ENCODE assay signal across 22 cellular contexts in genomic region chr2:22110244-22110651, GRCh38.
DNase-seq lines count a peak whose midpoint lies in the region; ATAC-seq, FAIRE-seq and TF ChIP-seq lines count a peak whose summit lies in the region.
"Had no signal": no experiment of that assay in that cellular context is flagged by ENCODE, and none has a peak within 500 bp of the region (broad histone marks: within the 10 kb centered on the region; RNA-seq: fewer than 3 reads in every experiment).

No MANE protein-coding gene starts in this region.

- H2BK5ac ChIP-seq in mesenchymal stem cell (ENCODE audit: low read depth, low read length, poor library complexity, severe bottlenecking), result no peak overlapping the region

- no peaks in the 10 kb centered on the region for H3K27me3 Mint-ChIP-seq in stimulated activated naive CD8-positive, alpha-beta T cell treated with anti-CD3 and anti-CD28 coated beads, Interleukin-15, amount 100 ng/mL, for 72 hours
- H3K27me3 Mint-ChIP-seq: CD4-positive, CD25-positive, alpha-beta regulatory T cell; naive thymus-derived CD4-positive, alpha-beta T cell had no signal

- no peak overlapping the region for H3K23ac ChIP-seq in mesenchymal stem cell (ENCODE audit: low read length in 2 of 2)

- POLR2A ChIA-PET in A673 (lab: Charles Lee; ENCODE audit: low non-redundant PET), result no interaction called here

- H2BK12ac ChIP-seq in mesenchymal stem cell (ENCODE audit: low read length in 2 of 2), result no peak overlapping the region

- no peak overlapping the region for H4K91ac ChIP-seq in mesenchymal stem cell (ENCODE audit: low read length)

- no peak overlapping the region for H2AK5ac ChIP-seq in mesenchymal stem cell (ENCODE audit: low read length, severe bottlenecking)

- no TSS peak for BruUV-seq in A673 (replicated peaks; lab: Mats Ljungman, UMichigan)

- DNase-seq in A673 (ENCODE audit: low spot score), result peak; percentile 21
- DNase-seq in M059J (ENCODE audit: low read depth), result peak; percentile 4
- DNase-seq in SK-N-DZ (ENCODE audit: low spot score), result peak; percentile 32
- DNase-seq in mesenchymal stem cell, result peak; percentile 1
- DNase-seq in stimulated activated naive CD8-positive, alpha-beta T cell treated with anti-CD3 and anti-CD28 coated beads, Interleukin-15, amount 100 ng/mL, for 72 hours, result no peak
- no peak for DNase-seq in NCI-H2081 treated with DMSO at 0.1 percent for 48 hours (lab: John Stamatoyannopoulos, UW)
- DNase-seq in SIG-M5 (lab: John Stamatoyannopoulos, UW), result no peak
- DNase-seq in kidney, result no peak
- DNase-seq: activated CD8-positive, alpha-beta memory T cell treated with anti-CD3 and anti-CD28 coated beads for 24 hours; activated naive CD4-positive, alpha-beta T cell treated with Interleukin-2 at 50 U/mL for 16 hours; activated T-cell treated with anti-CD3 and anti-CD28 coated beads, Interleukin-2, amount 50 U/mL, for 4 hours; CD4-positive, CD25-positive, alpha-beta regulatory T cell; GF-D8; KG1; left cardiac atrium; naive thymus-derived CD4-positive, alpha-beta T cell; NCI-H1930; NCI-H524 treated with DMSO at 0.1 percent for 48 hours; ovary had no signal

- no peak overlapping the region for H3K18ac ChIP-seq in mesenchymal stem cell (ENCODE audit: low read depth in 1 of 2, low read length in 2 of 2)

- no peaks in the 10 kb centered on the region for H3K4me1 Mint-ChIP-seq in stimulated activated naive CD8-positive, alpha-beta T cell treated with anti-CD3 and anti-CD28 coated beads, Interleukin-15, amount 100 ng/mL, for 72 hours
- H3K4me1 Mint-ChIP-seq: CD4-positive, CD25-positive, alpha-beta regulatory T cell; naive thymus-derived CD4-positive, alpha-beta T cell had no signal

- H3K27me3 ChIP-seq in A673 (replicated peaks; ENCODE audit: insufficient read depth, low read depth, low read length, poor library complexity), result no peaks in the 10 kb centered on the region
- H3K27me3 ChIP-seq in mesenchymal stem cell (ENCODE audit: control insufficient read depth in 1 of 2, insufficient read depth in 1 of 2, low read length in 2 of 2), result no peaks in the 10 kb centered on the region
- H3K27me3 ChIP-seq: ovary had no signal

- no peaks in the 10 kb centered on the region for H3K36me3 ChIP-seq in A673 (ENCODE audit: insufficient read depth, low read length, poor library complexity, severe bottlenecking)
- no peaks in the 10 kb centered on the region for H3K36me3 ChIP-seq in mesenchymal stem cell (ENCODE audit: control insufficient read depth in 1 of 2, insufficient read depth in 2 of 2, low read depth in 1 of 2, low read length in 2 of 2)
- no peaks in the 10 kb centered on the region for H3K36me3 ChIP-seq in kidney (ENCODE audit: control insufficient read depth in 1 of 2, insufficient read depth in 2 of 2, low read length in 2 of 2)
- H3K36me3 ChIP-seq: ovary had no signal

- intact Hi-C loops in A673 (cut with micrococcal nuclease; ENCODE audit: unreplicated experiment), result no loop called here
- intact Hi-C loops in kidney (cut with DNase I), result no loop called here

- H3K9me3 ChIP-seq in A673 (ENCODE audit: low read depth, low read length, poor library complexity, severe bottlenecking) (peaks cover 2% of the 10 kb centered on the region), mesenchymal stem cell (ENCODE audit: control insufficient read depth, low read length) (peaks cover 6% of the 10 kb centered on the region), kidney (ENCODE audit: control insufficient read depth in 1 of 2, low read length in 2 of 2) (no peaks in the 10 kb centered on the region)
- H3K9me3 ChIP-seq: ovary had no signal

- H3K4me3 ChIP-seq in A673 (ENCODE audit: low read depth, low read length, poor library complexity, severe bottlenecking) (no peak overlapping the region), mesenchymal stem cell (ENCODE audit: insufficient read depth in 1 of 2, low read depth in 1 of 2, low read length in 2 of 2) (no peak overlapping the region), kidney (ENCODE audit: low read length in 2 of 2) (no peak overlapping the region)
- H3K4me3 ChIP-seq: ovary had no signal

- no peak overlapping the region for H2BK15ac ChIP-seq in mesenchymal stem cell (ENCODE audit: low read depth, poor library complexity, severe bottlenecking)

- H3K79me1 ChIP-seq in mesenchymal stem cell (replicated peaks; ENCODE audit: low read length, poor library complexity, severe bottlenecking), result no peaks in the 10 kb centered on the region

- H2AFZ ChIP-seq in mesenchymal stem cell (ENCODE audit: low read depth, low read length), result no peak overlapping the region

- CTCF ChIA-PET in A673 (lab: Charles Lee), result interaction anchor here (0.6 kb wide), 1 partner anchor 42 kb away, joined by 3 read pairs; no protein-coding TSS in a partner anchor

- no peak overlapping the region for H3K4me3 Mint-ChIP-seq in stimulated activated naive CD8-positive, alpha-beta T cell treated with anti-CD3 and anti-CD28 coated beads, Interleukin-15, amount 100 ng/mL, for 72 hours
- H3K4me3 Mint-ChIP-seq: activated T-cell treated with anti-CD3 and anti-CD28 coated beads, Interleukin-2, amount 50 U/mL, for 4 hours; CD4-positive, CD25-positive, alpha-beta regulatory T cell; naive thymus-derived CD4-positive, alpha-beta T cell had no signal

- H3K27ac ChIP-seq in A673 (ENCODE audit: low read depth, low read length, poor library complexity, severe bottlenecking) (no peak overlapping the region), mesenchymal stem cell (ENCODE audit: low read length, poor library complexity, severe bottlenecking) (no peak overlapping the region), kidney (ENCODE audit: low read depth in 2 of 2, low read length in 2 of 2) (no peak overlapping the region)
- H3K27ac ChIP-seq: ovary had no signal

- no peak overlapping the region for H3K14ac ChIP-seq in mesenchymal stem cell (ENCODE audit: low read length in 2 of 2)

- no peak overlapping the region for H4K8ac ChIP-seq in mesenchymal stem cell (ENCODE audit: low read length)

- 77% methylated on average over 1 of the region's 3 CpGs for WGBS in mesenchymal stem cell

- H3K9ac ChIP-seq in mesenchymal stem cell (ENCODE audit: low read length) (no peak overlapping the region), kidney (ENCODE audit: low read length in 2 of 2) (no peak overlapping the region)

- 0 out of 2 replicates have a peak, but pooled peaks have one; percentile 18 for TF ChIP-seq CTCF in A673 (conservative IDR thresholded peaks at IDR 0.05; ENCODE audit: low read depth, low read length)
- no peak for TF ChIP-seq CTCF in kidney (IDR thresholded peaks at IDR 0.05; ENCODE audit: borderline replicate concordance, extremely low read depth, insufficient read depth)

- H3K4ac ChIP-seq in mesenchymal stem cell (ENCODE audit: low read depth in 1 of 2, low read length in 2 of 2), result no peak overlapping the region

- H3K27ac Mint-ChIP-seq in stimulated activated naive CD8-positive, alpha-beta T cell treated with anti-CD3 and anti-CD28 coated beads, Interleukin-15, amount 100 ng/mL, for 72 hours, result no peak overlapping the region
- H3K27ac Mint-ChIP-seq: CD4-positive, CD25-positive, alpha-beta regulatory T cell; naive thymus-derived CD4-positive, alpha-beta T cell had no signal

- no peaks in the 10 kb centered on the region for H3K4me1 ChIP-seq in A673 (ENCODE audit: insufficient read depth, low read length, poor library complexity, severe bottlenecking)
- no peaks in the 10 kb centered on the region for H3K4me1 ChIP-seq in mesenchymal stem cell (ENCODE audit: control insufficient read depth, insufficient read depth, low read depth, low read length)
- H3K4me1 ChIP-seq in kidney (ENCODE audit: control insufficient read depth in 1 of 2, insufficient read depth in 1 of 2, low read depth in 1 of 2, low read length in 2 of 2), result no peaks in the 10 kb centered on the region

- no peak overlapping the region for H2BK120ac ChIP-seq in mesenchymal stem cell (ENCODE audit: low read depth, low read length)

- H3K4me2 ChIP-seq in mesenchymal stem cell (ENCODE audit: low read length, poor library complexity, severe bottlenecking), result no peak overlapping the region

- ATAC-seq in stimulated activated naive CD8-positive, alpha-beta T cell treated with anti-CD3 and anti-CD28 coated beads, Interleukin-15, amount 100 ng/mL, for 72 hours, result no peak
- ATAC-seq: activated T-cell treated with anti-CD3 and anti-CD28 coated beads, Interleukin-2, amount 50 U/mL, for 4 hours; HCT116; left cardiac atrium; naive thymus-derived CD4-positive, alpha-beta T cell; sciatic nerve had no signal

- peaks cover 0 to 13% of the 10 kb centered on the region in 2 donors for H3K9me3 Mint-ChIP-seq in stimulated activated naive CD8-positive, alpha-beta T cell treated with anti-CD3 and anti-CD28 coated beads, Interleukin-15, amount 100 ng/mL, for 72 hours

- FAIRE-seq in kidney (lab: Jason Lieb, UNC), result no peak
- FAIRE-seq: colon had no signal

Comparison
In these comparisons a context has a peak if more than half of its experiments do, and no peak if none do; other contexts are left out.
1. DNase-seq: peak in A673 (single experiment), M059J (single experiment), SK-N-DZ (single experiment) and mesenchymal stem cell (single experiment); none in stimulated activated naive CD8-positive, alpha-beta T cell treated with anti-CD3 and anti-CD28 coated beads, Interleukin-15, amount 100 ng/mL, for 72 hours (0 of 2), NCI-H2081 treated with DMSO at 0.1 percent for 48 hours (single experiment), SIG-M5 (single experiment) and kidney (single experiment).